ENCODE assay signal across 8 cellular contexts in the genomic region with DNA sequence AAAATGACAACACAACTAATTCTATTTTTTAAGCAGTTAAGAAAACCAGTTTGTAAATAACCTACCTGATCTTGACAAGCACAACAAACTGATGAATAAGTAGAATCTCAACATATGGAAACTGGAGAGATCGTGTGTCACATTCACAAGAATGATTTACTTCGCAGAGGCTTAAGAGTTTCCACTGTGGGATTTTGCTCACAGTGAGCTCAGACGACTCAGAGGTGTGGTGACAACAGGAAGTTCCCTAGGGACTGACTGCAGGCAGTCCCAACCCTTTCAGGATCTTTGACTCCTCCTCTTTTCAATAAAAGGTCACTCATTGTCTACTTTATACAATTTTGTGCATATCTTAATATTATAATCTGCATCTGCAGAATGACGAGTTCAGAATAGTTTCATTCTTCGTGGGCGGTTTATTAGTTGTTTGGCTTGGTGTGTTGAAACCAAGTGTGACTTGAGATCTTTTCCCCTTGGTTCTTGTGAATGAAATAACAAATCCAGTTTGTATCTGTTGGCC. TPM values are rescaled to one million over a fixed set of nuclear protein-coding genes. Genes with fewer than 3 reads are reported as not detected.
DNase-seq lines count a peak whose midpoint lies in the region; ATAC-seq and TF ChIP-seq lines count a peak whose summit lies in the region.

Gene LIPH, minus strand, starts transcription at position 231 of the 520 bp plus-strand sequence. Its CDS starts 117 bp downstream, at position 114.

- H3K27me3 Mint-ChIP-seq in activated CD8-positive, alpha-beta T cell treated with anti-CD3 and anti-CD28 coated beads for 36 hours = no peaks in the 10 kb centered on the region
- H3K27me3 Mint-ChIP-seq in activated CD8-positive, alpha-beta T cell treated with anti-CD3 and anti-CD28 coated beads, Interleukin-2, amount 10 ng/mL, durations not matched to agents 7 days and 5 days (ENCODE audit: low read depth) = no peaks in the 10 kb centered on the region

- ATAC-seq in activated CD8-positive, alpha-beta T cell treated with anti-CD3 and anti-CD28 coated beads for 36 hours = peak; percentile 78
- ATAC-seq in activated CD8-positive, alpha-beta T cell treated with anti-CD3 and anti-CD28 coated beads, Interleukin-2, amount 10 ng/mL, durations not matched to agents 7 days and 5 days = no peak

- H3K9me3 ChIP-seq in duodenal mucosa (ENCODE audit: control insufficient read depth in 1 of 2, low read length in 2 of 2) = no peaks in the 10 kb centered on the region

- H3K4me3 ChIP-seq in HFF-Myc (replicated peaks; ENCODE audit: low read depth, low read length) (no peak within 1 kb of the TSS), duodenal mucosa (ENCODE audit: low read depth in 1 of 2, low read length in 2 of 2) (peak within 1 kb of the TSS; percentile 41 to 50), skin epidermis (peak within 1 kb of the TSS in 2 of 7 experiments; percentile 1 to 15)

- CTCF ChIA-PET in activated CD8-positive, alpha-beta T cell treated with anti-CD3 and anti-CD28 coated beads for 36 hours (lab: Charles Lee) = interaction anchor here (0.7 to 1.6 kb wide), 2 partner anchors 69 to 91 kb away, joined by 3 to 4 read pairs; no protein-coding TSS in a partner anchor
- CTCF ChIA-PET in activated CD8-positive, alpha-beta T cell treated with anti-CD3 and anti-CD28 coated beads, Interleukin-2, amount 10 ng/mL, durations not matched to agents 7 days and 5 days (lab: Charles Lee) = no interaction called here

- POLR2A ChIA-PET in activated CD8-positive, alpha-beta T cell treated with anti-CD3 and anti-CD28 coated beads for 36 hours (lab: Charles Lee) = no interaction called here
- POLR2A ChIA-PET in activated CD8-positive, alpha-beta T cell treated with anti-CD3 and anti-CD28 coated beads, Interleukin-2, amount 10 ng/mL, durations not matched to agents 7 days and 5 days (lab: Charles Lee) = no interaction called here

- TF ChIP-seq CTCF in activated CD8-positive, alpha-beta T cell treated with anti-CD3 and anti-CD28 coated beads for 36 hours (IDR thresholded peaks at IDR 0.05) = no peak
- no peak for TF ChIP-seq CTCF in HFF-Myc (IDR thresholded peaks at IDR 0.05; ENCODE audit: low read depth, low read length, missing control alignments)

- no peaks in the 10 kb centered on the region for H3K27me3 ChIP-seq in duodenal mucosa (ENCODE audit: control insufficient read depth in 1 of 2, insufficient read depth in 2 of 2, low read length in 2 of 2)

- peaks cover 7 to 23% of the 10 kb centered on the region in 2 donors for H3K4me1 ChIP-seq in duodenal mucosa (ENCODE audit: control insufficient read depth in 1 of 2, insufficient read depth in 2 of 2, low read length in 2 of 2)

- peaks cover 10% of the 10 kb centered on the region for H3K4me1 Mint-ChIP-seq in activated CD8-positive, alpha-beta T cell treated with anti-CD3 and anti-CD28 coated beads for 36 hours (ENCODE audit: low read depth)
- peaks cover 2% of the 10 kb centered on the region for H3K4me1 Mint-ChIP-seq in activated CD8-positive, alpha-beta T cell treated with anti-CD3 and anti-CD28 coated beads, Interleukin-2, amount 10 ng/mL, durations not matched to agents 7 days and 5 days (ENCODE audit: low read depth)

- H3K27ac ChIP-seq in duodenal mucosa (ENCODE audit: low read depth, low read length) (peak within 1 kb of the TSS; percentile 39), skin epidermis (peak within 1 kb of the TSS in 11 of 21 experiments; percentile 11 to 66 (median 25))

- H3K36me3 ChIP-seq in duodenal mucosa (ENCODE audit: control insufficient read depth in 1 of 2, insufficient read depth in 2 of 2, low read length in 2 of 2) = no peaks in the 10 kb centered on the region

- H3K9ac ChIP-seq in duodenal mucosa (ENCODE audit: low read depth in 1 of 2, low read length in 2 of 2) = peak within 1 kb of the TSS; percentile 21 to 58

- intact Hi-C loops in activated CD8-positive, alpha-beta T cell treated with anti-CD3 and anti-CD28 coated beads for 36 hours (cut with micrococcal nuclease) = no loop called here

- DNase-seq in activated CD8-positive, alpha-beta T cell treated with anti-CD3 and anti-CD28 coated beads for 36 hours = peak; percentile 22
- no peak for DNase-seq in activated CD8-positive, alpha-beta T cell treated with anti-CD3 and anti-CD28 coated beads, Interleukin-2, amount 10 ng/mL, durations not matched to agents 7 days and 5 days
- peak; percentile 15 for DNase-seq in HFF-Myc (ENCODE audit: extremely low read depth, low read depth)
- DNase-seq in NCI-H146 treated with DMSO at 0.1 percent for 48 hours (lab: John Stamatoyannopoulos, UW; ENCODE audit: unreplicated experiment) = peak; percentile 24
- no peak for DNase-seq in cerebellum (ENCODE audit: low spot score)
- DNase-seq in cerebellar cortex (ENCODE audit: low spot score) = no peak

- H3K9me3 Mint-ChIP-seq in activated CD8-positive, alpha-beta T cell treated with anti-CD3 and anti-CD28 coated beads for 36 hours = no peaks in the 10 kb centered on the region
- no peaks in the 10 kb centered on the region for H3K9me3 Mint-ChIP-seq in activated CD8-positive, alpha-beta T cell treated with anti-CD3 and anti-CD28 coated beads, Interleukin-2, amount 10 ng/mL, durations not matched to agents 7 days and 5 days (ENCODE audit: insufficient read depth)

- no peak within 1 kb of the TSS for H3K4me3 Mint-ChIP-seq in activated CD8-positive, alpha-beta T cell treated with anti-CD3 and anti-CD28 coated beads for 36 hours
- H3K4me3 Mint-ChIP-seq in activated CD8-positive, alpha-beta T cell treated with anti-CD3 and anti-CD28 coated beads, Interleukin-2, amount 10 ng/mL, durations not matched to agents 7 days and 5 days = no peak within 1 kb of the TSS

- H3K36me3 Mint-ChIP-seq in activated CD8-positive, alpha-beta T cell treated with anti-CD3 and anti-CD28 coated beads for 36 hours (ENCODE audit: low read depth) = no peaks in the 10 kb centered on the region
- H3K36me3 Mint-ChIP-seq in activated CD8-positive, alpha-beta T cell treated with anti-CD3 and anti-CD28 coated beads, Interleukin-2, amount 10 ng/mL, durations not matched to agents 7 days and 5 days (ENCODE audit: low read depth) = no peaks in the 10 kb centered on the region

- no peak within 1 kb of the TSS for H3K27ac Mint-ChIP-seq in activated CD8-positive, alpha-beta T cell treated with anti-CD3 and anti-CD28 coated beads for 36 hours
- no peak within 1 kb of the TSS for H3K27ac Mint-ChIP-seq in activated CD8-positive, alpha-beta T cell treated with anti-CD3 and anti-CD28 coated beads, Interleukin-2, amount 10 ng/mL, durations not matched to agents 7 days and 5 days

RNA-seq across cellular contexts. Expression of gene LIPH, which starts in this region (rescaled TPM):
- total RNA-seq in activated CD8-positive, alpha-beta T cell treated with anti-CD3 and anti-CD28 coated beads for 36 hours = not detected
- not detected for total RNA-seq in activated CD8-positive, alpha-beta T cell treated with anti-CD3 and anti-CD28 coated beads, Interleukin-2, amount 10 ng/mL, durations not matched to agents 7 days and 5 days
- not detected for total RNA-seq in cerebellum

Comparison
In these comparisons a context has a peak if more than half of its experiments do, and no peak if none do; other contexts are left out.
1. Peak in DNase-seq and ATAC-seq in activated CD8-positive, alpha-beta T cell treated with anti-CD3 and anti-CD28 coated beads for 36 hours; RNA of the gene not detected or under 1 TPM.
2. DNase-seq: peak in HFF-Myc (single experiment) and NCI-H146 treated with DMSO at 0.1 percent for 48 hours (single experiment); none in activated CD8-positive, alpha-beta T cell treated with anti-CD3 and anti-CD28 coated beads, Interleukin-2, amount 10 ng/mL, durations not matched to agents 7 days and 5 days (single experiment), cerebellum (single experiment) and cerebellar cortex (single experiment).